18 cellular contexts compared by ENCODE assay signal in genomic region chr1:27103498-27103897, GRCh38. TPM values are rescaled to one million over a fixed set of nuclear protein-coding genes. Genes with fewer than 3 reads are reported as not detected.
DNase-seq lines count a peak whose midpoint lies in the region; ATAC-seq and TF ChIP-seq lines count a peak whose summit lies in the region.
"Had no signal": no experiment of that assay in that cellular context is flagged by ENCODE, and none has a peak within 500 bp of the region (broad histone marks: within the 10 kb centered on the region; RNA-seq: fewer than 3 reads in every experiment).

No MANE protein-coding gene starts in this region.

- H2AFZ ChIP-seq in H9 (ENCODE audit: low read length), result no peak overlapping the region
- no peak overlapping the region for H2AFZ ChIP-seq in neuronal stem cell (ENCODE audit: low read length)
- H2AFZ ChIP-seq: GM23248 had no signal

- H2AK5ac ChIP-seq in H9 (ENCODE audit: insufficient read length, low read length), result no peak overlapping the region
- H2AK5ac ChIP-seq in neuronal stem cell (ENCODE audit: low read depth, low read length), result peak overlapping the region; percentile 53

- no peaks in the 10 kb centered on the region for H3K9me3 ChIP-seq in H9 (ENCODE audit: control insufficient read depth, low read depth, low read length)
- H3K9me3 ChIP-seq in neuronal stem cell (replicated peaks in 1 of 2; ENCODE audit: control insufficient read depth in 2 of 2, insufficient read depth in 1 of 2, low read depth in 1 of 2, low read length in 2 of 2), result no peaks in the 10 kb centered on the region
- H3K9me3 ChIP-seq: A549 had no signal

- H2BK5ac ChIP-seq in H9 (ENCODE audit: insufficient read length, low read length), result no peak overlapping the region
- H2BK5ac ChIP-seq in neuronal stem cell (ENCODE audit: low read length), result peak overlapping the region; percentile 19

- H3K4ac ChIP-seq in H9 (ENCODE audit: low read depth, low read length) (no peak overlapping the region), neuronal stem cell (ENCODE audit: low read length) (no peak overlapping the region)

- DNase-seq in NCI-H2171 treated with DMSO at 0.1 percent for 48 hours (lab: John Stamatoyannopoulos, UW) (peak; percentile 49), NCI-H2171 (lab: John Stamatoyannopoulos, UW) (no peak), H9 (no peak), neuronal stem cell (ENCODE audit: low spot score) (no peak), AG08396 (ENCODE audit: low spot score) (no peak)
- no peak for DNase-seq in activated naive CD8-positive, alpha-beta T cell treated with anti-CD3 and anti-CD28 coated beads, Interleukin-2, amount 50 U/mL, for 24 hours
- DNase-seq: Calu3; CD4-positive, CD25-positive, alpha-beta regulatory T cell; GM23248; MM.1S; NCI-H1417 treated with DMSO at 0.1 percent for 48 hours; NCI-H2029 treated with DMSO at 0.1 percent for 48 hours; NCI-H226; NCI-H774; SHP77 treated with DMSO at 0.1 percent for 48 hours had no signal

- H3K36me3 Mint-ChIP-seq in H9 (ENCODE audit: insufficient read depth in 1 of 3, low read depth in 3 of 3) (peaks cover 2 to 9% (median 5%) of the 10 kb centered on the region in 3 experiments; a peak in 5 of 7 replicates), brain (peaks cover 4% of the 10 kb centered on the region)
- H3K36me3 Mint-ChIP-seq in activated naive CD8-positive, alpha-beta T cell treated with anti-CD3 and anti-CD28 coated beads, Interleukin-2, amount 50 U/mL, for 24 hours (ENCODE audit: low read depth), result no peaks in the 10 kb centered on the region

- H3K4me3 ChIP-seq in neuronal stem cell (ENCODE audit: low read length in 2 of 2), result no peak overlapping the region
- H3K4me3 ChIP-seq: A549, GM23248 had no signal

- no peak overlapping the region for H2BK15ac ChIP-seq in H9 (ENCODE audit: low read depth, low read length)
- no peak overlapping the region for H2BK15ac ChIP-seq in neuronal stem cell (ENCODE audit: low read length)

- H3K4me1 ChIP-seq in H9 (ENCODE audit: insufficient read depth, low read length) (no peaks in the 10 kb centered on the region), neuronal stem cell (ENCODE audit: control insufficient read depth in 2 of 2, insufficient read depth in 1 of 2, low read depth in 1 of 2, low read length in 2 of 2) (peaks cover 20 to 26% of the 10 kb centered on the region in 2 donors)

- H3K18ac ChIP-seq in H9 (ENCODE audit: insufficient read length, low read depth, low read length) (no peak overlapping the region), neuronal stem cell (ENCODE audit: low read length) (peak overlapping the region; percentile 50)

- H3K4me2 ChIP-seq in H9 (ENCODE audit: insufficient read depth, insufficient read length, low read length), result no peak overlapping the region
- H3K4me2 ChIP-seq in neuronal stem cell (ENCODE audit: insufficient read depth, low read length, poor library complexity, severe bottlenecking), result no peak overlapping the region
- H3K4me2 ChIP-seq: A549 had no signal

- no CpG with 5 or more reads among the region's 4 CpGs for WGBS in H9 (ENCODE audit: extremely low coverage, insufficient read length, low lambda C conversion rate)
- no CpG with 5 or more reads among the region's 4 CpGs for WGBS in neuronal stem cell (ENCODE audit: extremely low coverage in 2 of 2, insufficient read length in 2 of 2, insufficient replicate concordance in 1 of 2), 2 donors

- no peaks in the 10 kb centered on the region for H3K27me3 ChIP-seq in H9 (ENCODE audit: insufficient read depth, low read length)
- H3K27me3 ChIP-seq in neuronal stem cell (ENCODE audit: control insufficient read depth in 3 of 3, insufficient read depth in 3 of 3, low read depth in 1 of 3, low read length in 3 of 3), result no peaks in the 10 kb centered on the region

- H2BK12ac ChIP-seq in H9 (ENCODE audit: insufficient read length, low read depth, low read length), result no peak overlapping the region
- no peak overlapping the region for H2BK12ac ChIP-seq in neuronal stem cell (ENCODE audit: low read length)

- no peaks in the 10 kb centered on the region for H3K79me1 ChIP-seq in H9 (ENCODE audit: insufficient read depth, low read depth, low read length, poor library complexity, severe bottlenecking)
- peaks cover 1% of the 10 kb centered on the region for H3K79me1 ChIP-seq in neuronal stem cell (ENCODE audit: low read depth, low read length)

- H4K5ac ChIP-seq in H9 (ENCODE audit: insufficient read length, low read depth, low read length), result no peak overlapping the region

- H3K27ac Mint-ChIP-seq in H9 (no peak overlapping the region; a peak in 2 of 7 replicates), brain (peak overlapping the region in 4 of 5 experiments; percentile 19 to 89 (median 42))
- H3K27ac Mint-ChIP-seq in activated naive CD8-positive, alpha-beta T cell treated with anti-CD3 and anti-CD28 coated beads, Interleukin-2, amount 50 U/mL, for 24 hours, result no peak overlapping the region

- no peaks in the 10 kb centered on the region for H4K20me1 ChIP-seq in H9 (ENCODE audit: control insufficient read depth, insufficient read depth, insufficient read length)

- peak overlapping the region; percentile 10 for H3K56ac ChIP-seq in H9 (ENCODE audit: insufficient read length, low read depth, low read length)

- no peak overlapping the region for H2BK120ac ChIP-seq in H9 (ENCODE audit: low read depth, low read length, poor library complexity, severe bottlenecking)
- no peak overlapping the region for H2BK120ac ChIP-seq in neuronal stem cell (ENCODE audit: low read depth, low read length)

- no peaks in the 10 kb centered on the region for H3K79me2 ChIP-seq in H9 (ENCODE audit: insufficient read depth, low read length)

- H3K36me3 ChIP-seq in neuronal stem cell (replicated peaks in 1 of 2; ENCODE audit: control insufficient read depth in 2 of 2, insufficient read depth in 2 of 2, low read length in 2 of 2), result peaks cover 2 to 13% of the 10 kb centered on the region in 2 donors

- H3K27me3 Mint-ChIP-seq in H9 (ENCODE audit: low read depth) (no peaks in the 10 kb centered on the region), brain (no peaks in the 10 kb centered on the region)
- H3K27me3 Mint-ChIP-seq in activated naive CD8-positive, alpha-beta T cell treated with anti-CD3 and anti-CD28 coated beads, Interleukin-2, amount 50 U/mL, for 24 hours, result no peaks in the 10 kb centered on the region
- H3K27me3 Mint-ChIP-seq: CD4-positive, CD25-positive, alpha-beta regulatory T cell had no signal

- no peak overlapping the region for H3K4me3 Mint-ChIP-seq in H9
- H3K4me3 Mint-ChIP-seq in brain, result no peak overlapping the region
- no peak overlapping the region for H3K4me3 Mint-ChIP-seq in activated naive CD8-positive, alpha-beta T cell treated with anti-CD3 and anti-CD28 coated beads, Interleukin-2, amount 50 U/mL, for 24 hours

- H3K14ac ChIP-seq in H9 (ENCODE audit: insufficient read depth, low read length) (no peak overlapping the region; the same call in 1 of the 2 replicates), neuronal stem cell (ENCODE audit: low read length) (no peak overlapping the region)

- H3K23me2 ChIP-seq in H9 (ENCODE audit: insufficient read length, low read depth, low read length, poor library complexity, severe bottlenecking), result no peaks in the 10 kb centered on the region

- H3K23ac ChIP-seq in H9 (ENCODE audit: insufficient read length, low read depth, low read length), result no peak overlapping the region
- peak overlapping the region; percentile 46 for H3K23ac ChIP-seq in neuronal stem cell (ENCODE audit: low read depth, low read length, poor library complexity)

- no peak overlapping the region for H2BK20ac ChIP-seq in H9 (ENCODE audit: low read depth, low read length, poor library complexity, severe bottlenecking)

- H3K27ac ChIP-seq in H9 (ENCODE audit: insufficient read length, low read depth, low read length) (no peak overlapping the region), neuronal stem cell (replicated peaks; ENCODE audit: low read length) (no peak overlapping the region)
- H3K27ac ChIP-seq: GM23248 had no signal

- peaks cover 23 to 28% of the 10 kb centered on the region in 2 experiments for H3K4me1 Mint-ChIP-seq in H9
- H3K4me1 Mint-ChIP-seq in brain, result peaks cover 32% of the 10 kb centered on the region
- H3K4me1 Mint-ChIP-seq in activated naive CD8-positive, alpha-beta T cell treated with anti-CD3 and anti-CD28 coated beads, Interleukin-2, amount 50 U/mL, for 24 hours, result peaks cover 34% of the 10 kb centered on the region

- H4K91ac ChIP-seq in H9 (ENCODE audit: insufficient read length, low read depth, low read length), result no peak overlapping the region
- no peak overlapping the region for H4K91ac ChIP-seq in neuronal stem cell (ENCODE audit: low read depth, low read length, poor library complexity)

- H3T11ph ChIP-seq in H9 (ENCODE audit: low read length), result no peak overlapping the region

- TF ChIP-seq CTCF in H9 (conservative IDR thresholded peaks at IDR 0.05) (no peak), brain (conservative IDR thresholded peaks at IDR 0.05) (no peak)

- H4K8ac ChIP-seq in H9 (replicated peaks; ENCODE audit: insufficient read length, low read depth, low read length) (no peak overlapping the region), neuronal stem cell (ENCODE audit: low read depth, low read length) (peak overlapping the region; percentile 72)

- no peak overlapping the region for H3K9ac ChIP-seq in H9 (ENCODE audit: extremely low read depth, insufficient read length, low read length)
- H3K9ac ChIP-seq in neuronal stem cell (ENCODE audit: low read depth, low read length, poor library complexity), result no peak overlapping the region
- H3K9ac ChIP-seq: GM23248 had no signal

- H3K9me3 Mint-ChIP-seq in H9, result no peaks in the 10 kb centered on the region; a peak in 1 of 5 replicates
- H3K9me3 Mint-ChIP-seq in brain, result peaks cover 0 to 3% (median 0%) of the 10 kb centered on the region in 5 experiments
- H3K9me3 Mint-ChIP-seq in activated naive CD8-positive, alpha-beta T cell treated with anti-CD3 and anti-CD28 coated beads, Interleukin-2, amount 50 U/mL, for 24 hours, result no peaks in the 10 kb centered on the region
- H3K9me3 Mint-ChIP-seq: CD4-positive, CD25-positive, alpha-beta regulatory T cell had no signal

- ATAC-seq in GM19455 (IDR thresholded peaks at IDR 0.05; ENCODE audit: unreplicated experiment), result no peak
- ATAC-seq in activated naive CD8-positive, alpha-beta T cell treated with anti-CD3 and anti-CD28 coated beads, Interleukin-2, amount 50 U/mL, for 24 hours, result no peak

RNA-seq across cellular contexts. Expression of gene SLC9A1, which starts 51.4 kb away (rescaled TPM):
- total RNA-seq in H9 (2021), result 20.8 and 21.3 TPM in 2 replicates
- 31.8 TPM for polyA plus RNA-seq in brain (ENCODE audit: insufficient read depth, low read depth, low replicate concordance)
- polyA plus RNA-seq in neuronal stem cell (2013, experiment 1 of 2), result 9.4 TPM
- 9.4 TPM for polyA plus RNA-seq in neuronal stem cell (2013, experiment 2 of 2)

Comparison
In these comparisons a context has a peak if more than half of its experiments do, and no peak if none do; other contexts are left out.
1. H3K27ac Mint-ChIP-seq: peak in brain (4 of 5); none in H9 (0 of 3) and activated naive CD8-positive, alpha-beta T cell treated with anti-CD3 and anti-CD28 coated beads, Interleukin-2, amount 50 U/mL, for 24 hours (single experiment).